ENCODE assay signal across 24 cellular contexts in genomic region chr3:121924734-121925133, GRCh38. TPM values are rescaled to one million over a fixed set of nuclear protein-coding genes. Genes with fewer than 3 reads are reported as not detected.
DNase-seq lines count a peak whose midpoint lies in the region; FAIRE-seq and TF ChIP-seq lines count a peak whose summit lies in the region.
"Had no signal": no experiment of that assay in that cellular context is flagged by ENCODE, and none has a peak within 500 bp of the region (broad histone marks: within the 10 kb centered on the region; RNA-seq: fewer than 3 reads in every experiment).

No MANE protein-coding gene starts in this region.

- no peaks in the 10 kb centered on the region for H3K79me2 ChIP-seq in smooth muscle cell (ENCODE audit: low read depth)

- peak overlapping the region; percentile 41 for H3K4me3 ChIP-seq in endodermal cell (ENCODE audit: low read length)
- H3K4me3 ChIP-seq in smooth muscle cell, result no peak overlapping the region
- H3K4me3 ChIP-seq: GM12878 had no signal

- H3K27me3 Mint-ChIP-seq in endodermal cell (ENCODE audit: insufficient read depth), result no peaks in the 10 kb centered on the region
- H3K27me3 Mint-ChIP-seq: CD4-positive, CD25-positive, alpha-beta regulatory T cell; CD8-positive, alpha-beta memory T cell; IgD-negative memory B cell had no signal

- 43 to 69% methylated on average over 2 to 3 of the region's 3 CpGs for WGBS in endodermal cell (ENCODE audit: insufficient coverage in 1 of 2, insufficient read length in 1 of 2), 2 experiments
- 17% methylated on average over 3 of the region's 3 CpGs for WGBS in smooth muscle cell (ENCODE audit: low lambda C conversion rate)

- peaks cover 3% of the 10 kb centered on the region for H3K36me3 Mint-ChIP-seq in endodermal cell (ENCODE audit: low read depth)

- H3K4me3 Mint-ChIP-seq in endodermal cell, result peak overlapping the region; percentile 39
- H3K4me3 Mint-ChIP-seq: CD4-positive, CD25-positive, alpha-beta regulatory T cell; CD8-positive, alpha-beta memory T cell; IgD-negative memory B cell had no signal

- no peaks in the 10 kb centered on the region for H3F3A ChIP-seq in smooth muscle cell (ENCODE audit: low read depth)

- TF ChIP-seq CTCF in endodermal cell (conservative IDR thresholded peaks at IDR 0.05) (no peak), smooth muscle cell (IDR thresholded peaks at IDR 0.05; ENCODE audit: borderline replicate concordance, insufficient read depth, poor library complexity, severe bottlenecking) (no peak)

- H3K4me2 ChIP-seq in smooth muscle cell, result peak overlapping the region; percentile 3

- peaks cover 15% of the 10 kb centered on the region for H3K9me3 Mint-ChIP-seq in endodermal cell
- H3K9me3 Mint-ChIP-seq: CD8-positive, alpha-beta memory T cell; IgD-negative memory B cell had no signal

- no peak for TF ChIP-seq POLR2A in GM12892 (IDR thresholded peaks at IDR 0.05; ENCODE audit: low read depth, low read length)

- H3K27me3 ChIP-seq in endodermal cell (ENCODE audit: control insufficient read depth, insufficient read depth, low read length, poor library complexity, severe bottlenecking), result no peaks in the 10 kb centered on the region
- no peaks in the 10 kb centered on the region for H3K27me3 ChIP-seq in smooth muscle cell (ENCODE audit: low read depth)

- H2AFZ ChIP-seq in smooth muscle cell (ENCODE audit: low read depth), result no peak overlapping the region

- DNase-seq in GM12892 (ENCODE audit: insufficient read length) (no peak), NCI-H82 treated with DMSO at 0.1 percent for 48 hours (lab: John Stamatoyannopoulos, UW; ENCODE audit: unreplicated experiment) (peak; percentile 74), endodermal cell (no peak), smooth muscle cell (lab: John Stamatoyannopoulos, UW; ENCODE audit: unreplicated experiment) (no peak), activated gamma-delta T cell (lab: John Stamatoyannopoulos, UW) (no peak), NCI-H510A (lab: John Stamatoyannopoulos, UW) (no peak)
- no peak for DNase-seq in activated CD4-positive, alpha-beta T cell treated with anti-CD3 and anti-CD28 coated beads for 4 hours
- DNase-seq: 8988T; BE2C; C1 segment of cervical spinal cord; CD4-positive, CD25-positive, alpha-beta regulatory T cell; CD8-positive, alpha-beta memory T cell; COR-L47; DMS 273 treated with DMSO at 0.1 percent for 48 hours; DMS53; DND-41; EL; GOT3; H7 had no signal

- H3K4me1 Mint-ChIP-seq in endodermal cell, result peaks cover 28% of the 10 kb centered on the region
- H3K4me1 Mint-ChIP-seq: CD4-positive, CD25-positive, alpha-beta regulatory T cell; CD8-positive, alpha-beta memory T cell; IgD-negative memory B cell had no signal

- peak; percentile 21 for FAIRE-seq in GM12892 (lab: Jason Lieb, UNC)
- FAIRE-seq: GM12878, GM18507, HepG2, HTR-8/SVneo had no signal

- H3K4me1 ChIP-seq in endodermal cell (ENCODE audit: control insufficient read depth, insufficient read depth, low read length) (peaks cover 4% of the 10 kb centered on the region), smooth muscle cell (ENCODE audit: low read depth) (no peaks in the 10 kb centered on the region)
- H3K4me1 ChIP-seq: BE2C had no signal

- H3K9me3 ChIP-seq in endodermal cell (ENCODE audit: control insufficient read depth, low read length) (peaks cover 20% of the 10 kb centered on the region), smooth muscle cell (replicated peaks; ENCODE audit: low read depth) (no peaks in the 10 kb centered on the region)
- H3K9me3 ChIP-seq: BE2C had no signal

- H3K9ac ChIP-seq in endodermal cell (ENCODE audit: extremely low read depth, low read length, poor library complexity, severe bottlenecking), result no peak overlapping the region
- H3K9ac ChIP-seq in smooth muscle cell (ENCODE audit: low read depth), result no peak overlapping the region

- H3K27ac Mint-ChIP-seq in endodermal cell, result peak overlapping the region; percentile 89
- H3K27ac Mint-ChIP-seq: CD4-positive, CD25-positive, alpha-beta regulatory T cell; CD8-positive, alpha-beta memory T cell had no signal

- H3K36me3 ChIP-seq in endodermal cell (ENCODE audit: control insufficient read depth, insufficient read depth, low read length), result no peaks in the 10 kb centered on the region
- H3K36me3 ChIP-seq in smooth muscle cell (ENCODE audit: low read depth), result no peaks in the 10 kb centered on the region
- H3K36me3 ChIP-seq: BE2C had no signal

- H3K27ac ChIP-seq in endodermal cell (ENCODE audit: low read depth, low read length), result no peak overlapping the region
- no peak overlapping the region for H3K27ac ChIP-seq in smooth muscle cell (ENCODE audit: low read depth)

- no peaks in the 10 kb centered on the region for H4K20me1 ChIP-seq in smooth muscle cell (ENCODE audit: low read depth)

RNA-seq across cellular contexts. Expression of gene SLC15A2, which starts 30.5 kb away (rescaled TPM):
- 3.1 TPM for polyA plus RNA-seq in GM12892 (2012; ENCODE audit: missing spikeins)
- total RNA-seq in endodermal cell (1 to 10 TPM in 1 of 2 donors, under 1 TPM in 1; 0.73 to 2.1 TPM), smooth muscle cell (0.36 and 1.5 TPM in 2 replicates)
- 1.1 TPM for polyA plus RNA-seq in endodermal cell (2013, experiment 1 of 2)
- polyA plus RNA-seq in endodermal cell (2013, experiment 2 of 2), result 1.6 TPM
- 0.07 and 0.35 TPM in 2 replicates for polyA plus RNA-seq in smooth muscle cell
